In the genomic region with DNA sequence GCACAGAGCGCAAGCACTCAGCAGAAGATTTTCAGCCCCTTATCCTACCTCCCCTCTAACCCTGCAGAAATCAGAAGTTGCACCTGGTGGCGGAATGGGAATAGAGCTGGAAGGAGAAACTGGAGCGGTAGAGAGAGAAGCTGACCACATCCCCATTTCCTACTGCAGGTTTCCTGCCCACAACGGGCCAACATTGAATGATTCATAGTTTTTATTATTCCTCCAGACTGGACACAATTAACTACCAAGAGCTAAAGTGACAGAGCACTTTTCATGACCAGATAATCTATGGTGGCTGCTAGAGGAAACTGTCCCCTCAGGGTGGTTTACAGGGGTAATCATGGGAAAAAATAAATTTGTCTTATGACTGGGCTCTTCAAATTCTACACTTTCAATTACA, we compare ENCODE assay signal across 15 cellular contexts. TPM values are rescaled to one million over a fixed set of nuclear protein-coding genes. Genes with fewer than 3 reads are reported as not detected.
DNase-seq lines count a peak whose midpoint lies in the region; ATAC-seq, FAIRE-seq and TF ChIP-seq lines count a peak whose summit lies in the region.
"Had no signal": no experiment of that assay in that cellular context is flagged by ENCODE, and none has a peak within 500 bp of the region (broad histone marks: within the 10 kb centered on the region; RNA-seq: fewer than 3 reads in every experiment).

No MANE protein-coding gene starts in this region.

- BruUV-seq in endothelial cell of umbilical vein (replicated peaks; lab: Mats Ljungman, UMichigan) = no TSS peak

- no peak overlapping the region for H3K27ac ChIP-seq in DND-41 (ENCODE audit: low read length)
- H3K27ac ChIP-seq in endothelial cell of umbilical vein (ENCODE audit: insufficient read depth, low read depth, low read length) = no peak overlapping the region
- no peak overlapping the region for H3K27ac ChIP-seq in substantia nigra (ENCODE audit: low read depth, low read length, poor library complexity, severe bottlenecking)
- H3K27ac ChIP-seq: skin epidermis, vagina had no signal

- H3K9me3 ChIP-seq in DND-41 (ENCODE audit: insufficient read depth, low read length, severe bottlenecking) (no peaks in the 10 kb centered on the region), endothelial cell of umbilical vein (replicated peaks; ENCODE audit: control insufficient read depth, insufficient read depth, low read length) (no peaks in the 10 kb centered on the region)
- H3K9me3 ChIP-seq: vagina had no signal

- POLR2A ChIA-PET in endothelial cell of umbilical vein (lab: Charles Lee) = no interaction called here

- H3K9ac ChIP-seq in DND-41 (ENCODE audit: low read depth, low read length) = no peak overlapping the region
- H3K9ac ChIP-seq in endothelial cell of umbilical vein (replicated peaks; ENCODE audit: extremely low read depth, insufficient read depth, low read length) = no peak overlapping the region

- intact Hi-C loops in endothelial cell of umbilical vein (cut with micrococcal nuclease) = no loop called here
- intact Hi-C loops in posterior cingulate gyrus (cut with DNase I) = no loop called here

- H2AFZ ChIP-seq in DND-41 (ENCODE audit: low read depth, low read length) (no peak overlapping the region), endothelial cell of umbilical vein (ENCODE audit: low read depth, low read length) (no peak overlapping the region)

- TF ChIP-seq CTCF in DND-41 (IDR thresholded peaks at IDR 0.05; ENCODE audit: borderline replicate concordance, extremely low read depth, low read length, poor library complexity, severe bottlenecking) = no peak
- TF ChIP-seq CTCF in endothelial cell of umbilical vein (IDR thresholded peaks at IDR 0.05; ENCODE audit: extremely low read depth in 1 of 2, insufficient read depth in 1 of 2, low read depth in 1 of 2, low read length in 2 of 2) = no peak

- H3K4me2 ChIP-seq in DND-41 (ENCODE audit: insufficient read depth, low read length) (no peak overlapping the region), endothelial cell of umbilical vein (ENCODE audit: insufficient read depth, low read length) (no peak overlapping the region)

- ATAC-seq in DND-41 (ENCODE audit: insufficient read depth, low read depth) = peak; percentile 49; the same call in 1 of the 3 replicates
- peak; percentile 48 for ATAC-seq in HG02938 (IDR thresholded peaks at IDR 0.05; ENCODE audit: unreplicated experiment)

- DNase-seq in DND-41 (no peak), SKM-1 treated with dmso at 0.1 percent for 144 hours (lab: John Stamatoyannopoulos, UW; ENCODE audit: unreplicated experiment) (peak; percentile 64), endothelial cell of umbilical vein (ENCODE audit: low read depth, low spot score) (peak; percentile 64), HuH-7.5 (ENCODE audit: low spot score) (no peak), substantia nigra (lab: John Stamatoyannopoulos, UW) (no peak), posterior cingulate gyrus (no peak)
- DNase-seq in stimulated activated CD4-positive, alpha-beta T cell treated with anti-CD3 and anti-CD28 coated beads, Interleukin-2, amount 100 ng/mL, for 24 hours = no peak
- DNase-seq: activated CD8-positive, alpha-beta memory T cell treated with anti-CD3 and anti-CD28 coated beads, Interleukin-2, amount 50 U/mL, for 4 hours; activated naive CD4-positive, alpha-beta T cell treated with Interleukin-2 at 50 U/mL for 16 hours; foreskin fibroblast; NCI-H1048; NCI-H2171 had no signal

- H3K4me3 ChIP-seq in DND-41 (ENCODE audit: low read depth in 1 of 2, low read length in 2 of 2) (no peak overlapping the region), endothelial cell of umbilical vein (replicated peaks in 1 of 3; ENCODE audit: insufficient read depth in 1 of 3, low read depth in 1 of 3, low read length in 3 of 3) (no peak overlapping the region)
- H3K4me3 ChIP-seq: skin epidermis, vagina had no signal

- peak; percentile 85 for FAIRE-seq in endothelial cell of umbilical vein (lab: Jason Lieb, UNC)

- H3K27me3 ChIP-seq in DND-41 (ENCODE audit: insufficient read depth, low read length, poor library complexity) (no peaks in the 10 kb centered on the region), endothelial cell of umbilical vein (ENCODE audit: control insufficient read depth in 2 of 2, insufficient read depth in 2 of 2, low read length in 2 of 2) (no peaks in the 10 kb centered on the region)
- H3K27me3 ChIP-seq: vagina had no signal

- no peaks in the 10 kb centered on the region for H3K9me1 ChIP-seq in endothelial cell of umbilical vein (replicated peaks; ENCODE audit: control insufficient read depth, extremely low read depth, insufficient read depth, low read length)

- CTCF ChIA-PET in endothelial cell of umbilical vein (lab: Charles Lee) = interaction anchor here (0.6 to 1.4 kb wide), 6 partner anchors 10 to 316 kb away, joined by 3 to 9 read pairs (median 4); no protein-coding TSS in a partner anchor

- H4K20me1 ChIP-seq in DND-41 (ENCODE audit: insufficient read depth, low read length) (no peaks in the 10 kb centered on the region), endothelial cell of umbilical vein (replicated peaks; ENCODE audit: control insufficient read depth, extremely low read depth, insufficient read depth, low read length) (no peaks in the 10 kb centered on the region)

- no peaks in the 10 kb centered on the region for H3K79me2 ChIP-seq in DND-41 (ENCODE audit: insufficient read depth, low read length)
- H3K79me2 ChIP-seq in endothelial cell of umbilical vein (ENCODE audit: control insufficient read depth, insufficient read depth, low read length) = no peaks in the 10 kb centered on the region

- dilution Hi-C loops in endothelial cell of umbilical vein (cut with MboI; ENCODE audit: extremely low pct_ligation_motif_present, low sequenced_read_pairs) = no loop called here

- H3K36me3 ChIP-seq in DND-41 (ENCODE audit: insufficient read depth, low read length) (no peaks in the 10 kb centered on the region), endothelial cell of umbilical vein (ENCODE audit: control insufficient read depth in 2 of 2, extremely low read depth in 1 of 2, insufficient read depth in 2 of 2, low read length in 2 of 2) (no peaks in the 10 kb centered on the region)
- H3K36me3 ChIP-seq: vagina had no signal

- TF ChIP-seq POLR2A in endothelial cell of umbilical vein (IDR thresholded peaks at IDR 0.05; ENCODE audit: low read depth, low read length) = no peak

- no peaks in the 10 kb centered on the region for H3K4me1 ChIP-seq in DND-41 (ENCODE audit: insufficient read depth, low read length)
- peaks cover 9% of the 10 kb centered on the region for H3K4me1 ChIP-seq in endothelial cell of umbilical vein (ENCODE audit: control insufficient read depth, extremely low read depth, insufficient read depth, low read length)
- H3K4me1 ChIP-seq: vagina had no signal

TF ChIP-seq in endothelial cell of umbilical vein, 7 proteins besides CTCF, POLR2A, EP300 and RAD21:
- no peak for TF ChIP-seq POLR2AphosphoS5 (IDR thresholded peaks at IDR 0.05; ENCODE audit: insufficient read depth, low read depth, low read length)
- peak; percentile 67 for TF ChIP-seq FOS (IDR thresholded peaks at IDR 0.05; ENCODE audit: borderline replicate concordance, insufficient read depth, low read length)
- no peak for TF ChIP-seq MYC (IDR thresholded peaks at IDR 0.05; ENCODE audit: low read depth, low read length)
- no peak for TF ChIP-seq EZH2 (IDR thresholded peaks at IDR 0.05; ENCODE audit: borderline replicate concordance, low read depth, low read length, severe bottlenecking)
- peak; percentile 39 for TF ChIP-seq JUN (IDR thresholded peaks at IDR 0.05; ENCODE audit: borderline replicate concordance, insufficient read depth, insufficient read length, low read depth)

RNA-seq across cellular contexts. Expression of gene LRRC8D, which starts 21.3 kb away (rescaled TPM):
- total RNA-seq in endothelial cell of umbilical vein = 23.6 and 37.7 TPM in 2 replicates
- polyA plus RNA-seq in endothelial cell of umbilical vein = 31.9 and 32.2 TPM in 2 replicates
- 36.1 and 36.9 TPM in 2 replicates for polyA plus RNA-seq in endothelial cell of umbilical vein (2011; cell fraction: cytosol; rRNA removed)
- polyA plus RNA-seq in endothelial cell of umbilical vein (2011; cell fraction: nucleus; rRNA removed) = 26.1 and 28.4 TPM in 2 replicates
- polyA plus RNA-seq in endothelial cell of umbilical vein (2012) = 25.2 and 33.0 TPM in 2 replicates
- polyA minus RNA-seq in endothelial cell of umbilical vein = 46.6 and 60.9 TPM in 2 replicates
- 47.9 TPM for polyA minus RNA-seq in endothelial cell of umbilical vein (2011; cell fraction: cytosol; rRNA and poly(A)+ RNA removed)
- 21.2 and 26.6 TPM in 2 replicates for polyA minus RNA-seq in endothelial cell of umbilical vein (2011; cell fraction: nucleus; rRNA and poly(A)+ RNA removed)

Comparison
In these comparisons a context has a peak if more than half of its experiments do, and no peak if none do; other contexts are left out.
1. DNase-seq: peak in SKM-1 treated with dmso at 0.1 percent for 144 hours (single experiment) and endothelial cell of umbilical vein (single experiment); none in DND-41 (single experiment), stimulated activated CD4-positive, alpha-beta T cell treated with anti-CD3 and anti-CD28 coated beads, Interleukin-2, amount 100 ng/mL, for 24 hours (0 of 2), HuH-7.5 (single experiment), substantia nigra (0 of 49) and posterior cingulate gyrus (0 of 10).